Comparison of ENCODE assay signal across 19 cellular contexts in genomic region chr5:93736284-93736683, GRCh38.
"Had no signal": no experiment of that assay in that cellular context is flagged by ENCODE, and none has a peak within 500 bp of the region (broad histone marks: within the 10 kb centered on the region; RNA-seq: fewer than 3 reads in every experiment).

No MANE protein-coding gene starts in this region.

- H3K9me3 ChIP-seq: body of pancreas, right lobe of liver, upper lobe of right lung had no signal

- H3K27me3 ChIP-seq: body of pancreas, dorsolateral prefrontal cortex, right lobe of liver, spleen, upper lobe of right lung had no signal

- ATAC-seq: body of pancreas; left cardiac atrium; naive thymus-derived CD4-positive, alpha-beta T cell; right lobe of liver; upper lobe of right lung; WTC11 had no signal

- DNase-seq: activated CD4-positive, alpha-beta memory T cell treated with anti-CD3 and anti-CD28 coated beads for 36 hours; activated CD4-positive, alpha-beta T cell treated with anti-CD3 and anti-CD28 coated beads for 4 hours; activated naive CD8-positive, alpha-beta T cell treated with anti-CD3 and anti-CD28 coated beads for 36 hours; activated T-cell treated with anti-CD3 and anti-CD28 coated beads for 4 hours; amygdala; body of pancreas; caudate nucleus; dorsolateral prefrontal cortex; endodermal cell; left cardiac atrium; mesendoderm; naive thymus-derived CD4-positive, alpha-beta T cell; right lobe of liver; spleen; stimulated activated CD4-positive, alpha-beta T cell treated with anti-CD3 and anti-CD28 coated beads, Interleukin-4, amount 100 ng/mL, for 4 hours; stimulated activated naive CD4-positive, alpha-beta T cell; upper lobe of right lung had no signal

- H3K4me3 ChIP-seq: body of pancreas, dorsolateral prefrontal cortex, right lobe of liver, spleen, upper lobe of right lung had no signal

- H3K4me1 ChIP-seq: body of pancreas, right lobe of liver, spleen, upper lobe of right lung had no signal

- H3K36me3 ChIP-seq: right lobe of liver, upper lobe of right lung had no signal

- H3K27ac ChIP-seq: body of pancreas, dorsolateral prefrontal cortex, epithelial cell of prostate, right lobe of liver, spleen, upper lobe of right lung had no signal
